In genomic region chr1:81808760-81809159, GRCh38 we compare ENCODE assay signal across 13 cellular contexts. TPM values are rescaled to one million over a fixed set of nuclear protein-coding genes. Genes with fewer than 3 reads are reported as not detected.
DNase-seq lines count a peak whose midpoint lies in the region; ATAC-seq and TF ChIP-seq lines count a peak whose summit lies in the region.
"Had no signal": no experiment of that assay in that cellular context is flagged by ENCODE, and none has a peak within 500 bp of the region (broad histone marks: within the 10 kb centered on the region; RNA-seq: fewer than 3 reads in every experiment).

No MANE protein-coding gene starts in this region.

- peaks cover 68% of the 10 kb centered on the region for H3K4me1 Mint-ChIP-seq in neural progenitor cell

- no peak overlapping the region for H3K9ac ChIP-seq in neural progenitor cell

- H3K79me2 ChIP-seq in neural progenitor cell (ENCODE audit: low read depth) = peaks cover 100% of the 10 kb centered on the region

- peak overlapping the region; percentile 88 for H3K4me2 ChIP-seq in neural progenitor cell

- H3K9me3 ChIP-seq in neural progenitor cell (ENCODE audit: low read depth) = no peaks in the 10 kb centered on the region
- H3K9me3 ChIP-seq: Caco-2 had no signal

- DNase-seq in ELF-1 (ENCODE audit: low read depth, low spot score) (peak; percentile 71), NCI-H226 (peak; percentile 59), epithelial cell of esophagus (ENCODE audit: low read depth) (no peak), neural progenitor cell (ENCODE audit: low spot score) (peak; percentile 38)
- DNase-seq: activated T-cell treated with anti-CD3 and anti-CD28 coated beads, Interleukin-2, amount 50 U/mL, for 4 hours; Caco-2; central memory CD4-positive, alpha-beta T cell; head of caudate nucleus had no signal

- peaks cover 91% of the 10 kb centered on the region for H3K4me1 ChIP-seq in neural progenitor cell
- H3K4me1 ChIP-seq: Caco-2 had no signal

- no peaks in the 10 kb centered on the region for H3K27me3 Mint-ChIP-seq in neural progenitor cell (ENCODE audit: insufficient read depth, low read depth)

- H3K4me3 Mint-ChIP-seq in neural progenitor cell = peak overlapping the region; percentile 66
- H3K4me3 Mint-ChIP-seq: activated T-cell treated with anti-CD3 and anti-CD28 coated beads, Interleukin-2, amount 50 U/mL, for 4 hours; natural killer cell treated with Interleukin-12 subunit alpha and Interleukin-12 subunit beta and Interleukin-15 and Interleukin-18, amount 100 ng/mL, for 72 hours had no signal

- peaks cover 28% of the 10 kb centered on the region for H3F3A ChIP-seq in neural progenitor cell (ENCODE audit: low read depth)

- H3K4me3 ChIP-seq in epithelial cell of esophagus (ENCODE audit: low read length) = no peak overlapping the region
- H3K4me3 ChIP-seq in neural progenitor cell = peak overlapping the region; percentile 98

- no peaks in the 10 kb centered on the region for H3K9me3 Mint-ChIP-seq in neural progenitor cell
- H3K9me3 Mint-ChIP-seq: activated T-cell treated with anti-CD3 and anti-CD28 coated beads, Interleukin-2, amount 50 U/mL, for 4 hours had no signal

- H3K36me3 Mint-ChIP-seq in neural progenitor cell = peaks cover 14% of the 10 kb centered on the region

- peaks cover 100% of the 10 kb centered on the region for H4K20me1 ChIP-seq in neural progenitor cell (ENCODE audit: low read depth)

- ATAC-seq in HG02571 (IDR thresholded peaks at IDR 0.05; ENCODE audit: unreplicated experiment) = no peak
- ATAC-seq in GM21529 (IDR thresholded peaks at IDR 0.05; ENCODE audit: unreplicated experiment) = no peak
- ATAC-seq in GM18498 (IDR thresholded peaks at IDR 0.05; ENCODE audit: unreplicated experiment) = no peak
- no peak for ATAC-seq in HG02678 (IDR thresholded peaks at IDR 0.05; ENCODE audit: unreplicated experiment)
- ATAC-seq: activated T-cell treated with anti-CD3 and anti-CD28 coated beads, Interleukin-2, amount 50 U/mL, for 4 hours; natural killer cell treated with Interleukin-12 subunit alpha and Interleukin-12 subunit beta and Interleukin-15 and Interleukin-18, amount 100 ng/mL, for 72 hours had no signal

- no peak overlapping the region for H3K27ac ChIP-seq in neural progenitor cell

- no peaks in the 10 kb centered on the region for H3K36me3 ChIP-seq in neural progenitor cell

- H3K27me3 ChIP-seq in neural progenitor cell = no peaks in the 10 kb centered on the region

- TF ChIP-seq CTCF in epithelial cell of esophagus (IDR thresholded peaks at IDR 0.05; ENCODE audit: insufficient read depth, low read depth, low read length, missing control alignments) (peak; percentile 18), neural progenitor cell (IDR thresholded peaks at IDR 0.05) (peak; percentile 43)

- H2AFZ ChIP-seq in neural progenitor cell (replicated peaks) = no peak overlapping the region

- no peak overlapping the region for H3K27ac Mint-ChIP-seq in neural progenitor cell
- H3K27ac Mint-ChIP-seq: natural killer cell treated with Interleukin-12 subunit alpha and Interleukin-12 subunit beta and Interleukin-15 and Interleukin-18, amount 100 ng/mL, for 72 hours had no signal

RNA-seq across cellular contexts. Expression of gene ADGRL2, which starts 8.0 kb away (rescaled TPM):
- total RNA-seq in neural progenitor cell (ENCODE audit: low replicate concordance) = 201 and 270 TPM in 2 replicates
